20 cellular contexts compared by ENCODE assay signal in the genomic region with DNA sequence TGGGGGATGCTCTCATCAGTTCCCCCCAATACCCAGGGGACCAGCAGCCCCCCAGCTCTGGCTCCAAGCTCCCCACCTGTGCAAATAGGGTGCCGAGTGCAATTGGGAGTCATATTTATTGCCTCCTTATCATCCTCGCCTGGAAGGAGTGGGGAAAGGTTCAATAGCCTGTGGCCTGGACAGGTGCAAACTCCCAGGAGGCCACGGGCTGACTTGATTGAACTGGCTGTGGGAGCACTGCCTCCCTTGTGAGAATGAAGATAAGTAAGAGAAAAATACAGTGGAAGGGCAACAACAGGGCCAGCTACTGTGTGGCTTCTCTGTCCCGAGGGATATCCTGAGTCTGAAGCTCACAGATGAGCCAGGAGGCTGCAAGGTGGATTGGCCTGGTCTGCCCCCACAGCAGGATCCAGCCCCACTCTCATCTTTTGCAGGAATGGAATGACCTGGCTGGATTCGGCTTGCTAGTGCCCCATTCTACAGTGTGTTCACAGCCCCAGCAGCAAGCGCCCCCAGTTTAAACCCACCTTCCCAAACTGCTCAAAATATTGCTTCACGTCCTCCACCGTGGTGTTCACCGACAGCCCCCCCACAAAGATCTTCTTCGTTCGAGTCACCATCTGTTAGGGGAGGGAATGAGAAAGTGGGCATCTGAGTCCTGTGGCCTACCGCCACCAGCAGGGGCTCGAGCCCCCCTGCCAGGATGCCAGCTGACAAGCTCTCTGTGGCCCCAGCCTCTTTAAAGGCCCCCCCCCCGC. TPM values are rescaled to one million over a fixed set of nuclear protein-coding genes. Genes with fewer than 3 reads are reported as not detected.
A peak's percentile ranks its signal among the peaks of the same experiment; 100 is the strongest.
DNase-seq lines count a peak whose midpoint lies in the region; FAIRE-seq and TF ChIP-seq lines count a peak whose summit lies in the region.
"Had no signal": no experiment of that assay in that cellular context is flagged by ENCODE, and none has a peak within 500 bp of the region (broad histone marks: within the 10 kb centered on the region; RNA-seq: fewer than 3 reads in every experiment).

No MANE protein-coding gene starts in this region.

- H3K4me1 ChIP-seq in endodermal cell (ENCODE audit: control insufficient read depth, insufficient read depth, low read length) = peaks cover 35% of the 10 kb centered on the region

- H3K27ac ChIP-seq in endodermal cell (ENCODE audit: low read depth, low read length) = peak overlapping the region; percentile 100

- H3K4me3 Mint-ChIP-seq in endodermal cell (peak overlapping the region; percentile 48), progenitor cell of endocrine pancreas (ENCODE audit: low read depth) (peak overlapping the region; percentile 70)
- H3K4me3 Mint-ChIP-seq: activated B cell treated with CpG ODN at 0.5 μM for 24 hours; activated naive CD4-positive, alpha-beta T cell treated with anti-CD3 and anti-CD28 coated beads, Interleukin-2, amount 50 U/mL, for 24 hours had no signal

- H3K9me3 Mint-ChIP-seq in endodermal cell (no peaks in the 10 kb centered on the region), progenitor cell of endocrine pancreas (ENCODE audit: low read depth) (no peaks in the 10 kb centered on the region)
- H3K9me3 Mint-ChIP-seq: activated B cell treated with CpG ODN at 0.5 μM for 24 hours; activated naive CD4-positive, alpha-beta T cell treated with anti-CD3 and anti-CD28 coated beads, Interleukin-2, amount 50 U/mL, for 24 hours had no signal

- peak overlapping the region; percentile 97 for H3K27ac Mint-ChIP-seq in endodermal cell
- peak overlapping the region; percentile 98 for H3K27ac Mint-ChIP-seq in progenitor cell of endocrine pancreas
- H3K27ac Mint-ChIP-seq: activated B cell treated with CpG ODN at 0.5 μM for 24 hours had no signal

- FAIRE-seq in frontal cortex (lab: Jason Lieb, UNC) = no peak
- FAIRE-seq: A204.1, bronchial epithelial cell, endothelial cell of umbilical vein, GM18507, HTR-8/SVneo, keratinocyte had no signal

- H3K9ac ChIP-seq in endodermal cell (ENCODE audit: extremely low read depth, low read length, poor library complexity, severe bottlenecking) = peak overlapping the region; percentile 91

- peaks cover 78% of the 10 kb centered on the region for H3K36me3 Mint-ChIP-seq in endodermal cell (ENCODE audit: low read depth)
- H3K36me3 Mint-ChIP-seq in progenitor cell of endocrine pancreas (ENCODE audit: insufficient read depth) = peaks cover 34% of the 10 kb centered on the region
- H3K36me3 Mint-ChIP-seq: activated naive CD4-positive, alpha-beta T cell treated with anti-CD3 and anti-CD28 coated beads, Interleukin-2, amount 50 U/mL, for 24 hours had no signal

- H3K4me1 Mint-ChIP-seq in endodermal cell (peaks cover 72% of the 10 kb centered on the region), progenitor cell of endocrine pancreas (ENCODE audit: low read depth) (peaks cover 64% of the 10 kb centered on the region)

- TF ChIP-seq CTCF in endodermal cell (conservative IDR thresholded peaks at IDR 0.05) (no peak), progenitor cell of endocrine pancreas (IDR thresholded peaks at IDR 0.05; ENCODE audit: unreplicated experiment) (no peak)

- H3K27me3 Mint-ChIP-seq in endodermal cell (ENCODE audit: insufficient read depth) = no peaks in the 10 kb centered on the region
- no peaks in the 10 kb centered on the region for H3K27me3 Mint-ChIP-seq in progenitor cell of endocrine pancreas

- H3K36me3 ChIP-seq in endodermal cell (ENCODE audit: control insufficient read depth, insufficient read depth, low read length) = peaks cover 78% of the 10 kb centered on the region
- H3K36me3 ChIP-seq: MG63 had no signal

- H3K4me3 ChIP-seq in endodermal cell (ENCODE audit: low read length) = peak overlapping the region; percentile 47
- H3K4me3 ChIP-seq: MG63, mucosa of descending colon had no signal

- H3K9me3 ChIP-seq in endodermal cell (ENCODE audit: control insufficient read depth, low read length) = no peaks in the 10 kb centered on the region
- H3K9me3 ChIP-seq: MG63, mucosa of descending colon had no signal

- no peaks in the 10 kb centered on the region for H3K27me3 ChIP-seq in endodermal cell (ENCODE audit: control insufficient read depth, insufficient read depth, low read length, poor library complexity, severe bottlenecking)

- DNase-seq in DMS79 treated with DMSO at 0.1 percent for 48 hours (lab: John Stamatoyannopoulos, UW) = peak; percentile 14
- DNase-seq in DMS79 (lab: John Stamatoyannopoulos, UW) = no peak
- DNase-seq in NCI-H2171 (lab: John Stamatoyannopoulos, UW) = peak; percentile 31
- DNase-seq in endodermal cell = peak; percentile 65
- DNase-seq in progenitor cell of endocrine pancreas (ENCODE audit: low spot score, unreplicated experiment) = no peak
- DNase-seq in 8988T = no peak
- DNase-seq in frontal cortex (ENCODE audit: low spot score in 2 of 2) = no peak
- no peak for DNase-seq in RKO (ENCODE audit: low spot score)
- DNase-seq: activated B cell treated with CpG ODN at 0.5 μM for 24 hours; MG63; mucosa of descending colon; stimulated activated CD4-positive, alpha-beta T cell treated with anti-CD3 and anti-CD28 coated beads, Interleukin-1b, Interleukin-23, amount 100 ng/mL, for 48 hours had no signal

- 82 to 90% methylated on average over 9 to 14 of the region's 14 CpGs for WGBS in endodermal cell (ENCODE audit: insufficient coverage in 1 of 2, insufficient read length in 1 of 2), 2 experiments

RNA-seq across cellular contexts. Expression of gene MSI1, which starts 6.3 kb away (rescaled TPM):
- total RNA-seq in endodermal cell (100 to 1,000 TPM in 1 of 2 donors, 10 to 100 TPM in 1; 92.8 to 105 TPM), progenitor cell of endocrine pancreas (122 and 127 TPM in 2 replicates), frontal cortex (6.9 TPM)
- polyA plus RNA-seq in endodermal cell (2013, experiment 1 of 2) = 123 TPM
- polyA plus RNA-seq in endodermal cell (2013, experiment 2 of 2) = 104 TPM
- total RNA-seq: activated B cell treated with CpG ODN at 0.5 μM for 24 hours, bronchial epithelial cell, endothelial cell of umbilical vein had no signal
- polyA plus RNA-seq: keratinocyte had no signal

RNA-seq across cellular contexts. Expression of gene PLA2G1B, which starts 35.1 kb away (rescaled TPM):
- not detected for total RNA-seq in endodermal cell
- polyA plus RNA-seq in endodermal cell (2013, experiment 1 of 2) = not detected
- polyA plus RNA-seq in endodermal cell (2013, experiment 2 of 2) = not detected
- 0.60 TPM in 1 of 2 replicates, not detected in the other for total RNA-seq in progenitor cell of endocrine pancreas
- total RNA-seq in frontal cortex = not detected
- total RNA-seq: activated B cell treated with CpG ODN at 0.5 μM for 24 hours, bronchial epithelial cell, endothelial cell of umbilical vein, mucosa of descending colon, renal cortical epithelial cell had no signal
- polyA plus RNA-seq: endothelial cell of umbilical vein, keratinocyte had no signal

Comparison
In these comparisons a context has a peak if more than half of its experiments do, and no peak if none do; other contexts are left out.
1. DNase-seq: peak in DMS79 treated with DMSO at 0.1 percent for 48 hours (single experiment), NCI-H2171 (single experiment) and endodermal cell (single experiment); none in DMS79 (single experiment), progenitor cell of endocrine pancreas (single experiment), 8988T (single experiment), frontal cortex (0 of 2) and RKO (single experiment).
2. RNA of gene MSI1, which starts 6.3 kb away (total RNA-seq): 122 to 127 TPM in progenitor cell of endocrine pancreas and 92.8 to 105 TPM in endodermal cell; 6.9 TPM in frontal cortex (single experiment); every median in the first group is over 10 times any median in the second.